Comparison of ENCODE assay signal across 18 cellular contexts in genomic region chr12:955923-956322, GRCh38. TPM values are rescaled to one million over a fixed set of nuclear protein-coding genes. Genes with fewer than 3 reads are reported as not detected.
DNase-seq lines count a peak whose midpoint lies in the region; ATAC-seq and TF ChIP-seq lines count a peak whose summit lies in the region.
"Had no signal": no experiment of that assay in that cellular context is flagged by ENCODE, and none has a peak within 500 bp of the region (broad histone marks: within the 10 kb centered on the region; RNA-seq: fewer than 3 reads in every experiment).

No MANE protein-coding gene starts in this region.

- H3K36me3 ChIP-seq in SK-N-SH (replicated peaks in 1 of 2; ENCODE audit: control insufficient read depth in 1 of 2, insufficient read depth in 2 of 2, low read length in 1 of 2) (no peaks in the 10 kb centered on the region), OCI-LY1 (ENCODE audit: insufficient read depth, low read length) (no peaks in the 10 kb centered on the region), neuronal stem cell (replicated peaks in 1 of 2; ENCODE audit: control insufficient read depth in 2 of 2, insufficient read depth in 2 of 2, low read length in 2 of 2) (no peaks in the 10 kb centered on the region)
- H3K36me3 ChIP-seq: BE2C had no signal

- TF ChIP-seq RAD21 in SK-N-SH (IDR thresholded peaks at IDR 0.05; ENCODE audit: low read length) (no peak), Ishikawa (IDR thresholded peaks at IDR 0.05; ENCODE audit: low read depth) (no peak)

- TF ChIP-seq EP300 in SK-N-SH (IDR thresholded peaks at IDR 0.05; ENCODE audit: borderline replicate concordance in 1 of 2, low read depth in 1 of 2, low read length in 1 of 2), result no peak
- TF ChIP-seq EP300 in Ishikawa (IDR thresholded peaks at IDR 0.05; ENCODE audit: borderline replicate concordance), result no peak

- TF ChIP-seq CTCF in SK-N-SH (IDR thresholded peaks at IDR 0.05) (no peak), OCI-LY1 (IDR thresholded peaks at IDR 0.05; ENCODE audit: low read length) (no peak)

- no peak overlapping the region for H2AK5ac ChIP-seq in neuronal stem cell (ENCODE audit: low read depth, low read length)

- H2AFZ ChIP-seq in SK-N-SH (ENCODE audit: low read depth), result no peak overlapping the region
- H2AFZ ChIP-seq in OCI-LY1 (ENCODE audit: low read length), result 0 out of 2 replicates have a peak overlapping the region, but pooled peaks have one; percentile 18
- peak overlapping the region; percentile 13 for H2AFZ ChIP-seq in neuronal stem cell (ENCODE audit: low read length)

- H3K27ac ChIP-seq in SK-N-SH (ENCODE audit: low read depth in 2 of 2, low read length in 1 of 2), result no peak overlapping the region
- no peak overlapping the region for H3K27ac ChIP-seq in OCI-LY1 (ENCODE audit: low read depth, low read length, poor library complexity, severe bottlenecking)
- H3K27ac ChIP-seq in neuronal stem cell (replicated peaks; ENCODE audit: low read length), result no peak overlapping the region

- H3K79me1 ChIP-seq in neuronal stem cell (ENCODE audit: low read depth, low read length), result no peaks in the 10 kb centered on the region

- H3K27ac Mint-ChIP-seq in activated naive CD8-positive, alpha-beta T cell treated with anti-CD3 and anti-CD28 coated beads for 36 hours, result no peak overlapping the region
- H3K27ac Mint-ChIP-seq: CD4-positive, CD25-positive, alpha-beta regulatory T cell; H9 had no signal

- H3K9me3 ChIP-seq in SK-N-SH (no peaks in the 10 kb centered on the region), OCI-LY1 (ENCODE audit: low read length) (0 out of 2 replicates have a peak, but pooled peaks cover 4% of the 10 kb centered on the region), neuronal stem cell (replicated peaks in 1 of 2; ENCODE audit: control insufficient read depth in 2 of 2, insufficient read depth in 1 of 2, low read depth in 1 of 2, low read length in 2 of 2) (no peaks in the 10 kb centered on the region)
- H3K9me3 ChIP-seq: BE2C had no signal

- CTCF ChIA-PET in SK-N-SH (lab: Yijun Ruan, JAX), result interaction anchor here (0.7 to 1.6 kb wide), 5 partner anchors 52 to 409 kb away, joined by 3 to 4 read pairs (median 3); no protein-coding TSS in a partner anchor

- H3F3A ChIP-seq in SK-N-SH (replicated peaks; ENCODE audit: insufficient read depth), result peaks cover 6% of the 10 kb centered on the region
- peaks cover 14% of the 10 kb centered on the region; the same call in 1 of the 2 replicates for H3F3A ChIP-seq in OCI-LY1 (ENCODE audit: insufficient read depth, low read length)

- H3K4me1 Mint-ChIP-seq in activated naive CD8-positive, alpha-beta T cell treated with anti-CD3 and anti-CD28 coated beads for 36 hours, result no peaks in the 10 kb centered on the region
- H3K4me1 Mint-ChIP-seq: CD8-positive, alpha-beta memory T cell had no signal

- no peak overlapping the region for H3K23ac ChIP-seq in neuronal stem cell (ENCODE audit: low read depth, low read length, poor library complexity)

- H2BK12ac ChIP-seq in neuronal stem cell (ENCODE audit: low read length), result no peak overlapping the region

- H3K9ac ChIP-seq in SK-N-SH (no peak overlapping the region), OCI-LY1 (ENCODE audit: low read length) (no peak overlapping the region), neuronal stem cell (ENCODE audit: low read depth, low read length, poor library complexity) (no peak overlapping the region)

- H2BK120ac ChIP-seq in neuronal stem cell (ENCODE audit: low read depth, low read length), result no peak overlapping the region

- H3K18ac ChIP-seq in neuronal stem cell (ENCODE audit: low read length), result no peak overlapping the region

- H3K9me3 Mint-ChIP-seq in activated naive CD8-positive, alpha-beta T cell treated with anti-CD3 and anti-CD28 coated beads for 36 hours, result no peaks in the 10 kb centered on the region
- H3K9me3 Mint-ChIP-seq: CD4-positive, CD25-positive, alpha-beta regulatory T cell; CD8-positive, alpha-beta memory T cell; H9 had no signal

- H3K27me3 ChIP-seq in SK-N-SH (ENCODE audit: insufficient read depth) (no peaks in the 10 kb centered on the region), OCI-LY1 (ENCODE audit: insufficient read depth, low read length) (no peaks in the 10 kb centered on the region), neuronal stem cell (ENCODE audit: control insufficient read depth in 3 of 3, insufficient read depth in 3 of 3, low read depth in 1 of 3, low read length in 3 of 3) (no peaks in the 10 kb centered on the region)
- H3K27me3 ChIP-seq: BE2C had no signal

- H3K4ac ChIP-seq in neuronal stem cell (ENCODE audit: low read length), result no peak overlapping the region

- no peaks in the 10 kb centered on the region for H3K9me2 ChIP-seq in SK-N-SH
- H3K9me2 ChIP-seq in OCI-LY1 (ENCODE audit: low read depth, low read length), result no peaks in the 10 kb centered on the region

- no peak overlapping the region for H3K14ac ChIP-seq in neuronal stem cell (ENCODE audit: low read length)

- no peak overlapping the region for H3K4me2 ChIP-seq in SK-N-SH
- H3K4me2 ChIP-seq in OCI-LY1 (ENCODE audit: low read length), result no peak overlapping the region
- H3K4me2 ChIP-seq in neuronal stem cell (ENCODE audit: insufficient read depth, low read length, poor library complexity, severe bottlenecking), result no peak overlapping the region

- H2BK5ac ChIP-seq in neuronal stem cell (ENCODE audit: low read length), result no peak overlapping the region

- no peak overlapping the region for H4K91ac ChIP-seq in neuronal stem cell (ENCODE audit: low read depth, low read length, poor library complexity)

- no peak for DNase-seq in SK-N-SH
- DNase-seq in neuronal stem cell (ENCODE audit: low spot score), result no peak
- no peak for DNase-seq in activated naive CD8-positive, alpha-beta T cell treated with anti-CD3 and anti-CD28 coated beads for 36 hours
- DNase-seq in DMS53 (lab: John Stamatoyannopoulos, UW), result no peak
- DNase-seq in DMS 273 (lab: John Stamatoyannopoulos, UW; ENCODE audit: unreplicated experiment), result no peak
- DNase-seq: 8988T; BE2C; C1 segment of cervical spinal cord; CD4-positive, CD25-positive, alpha-beta regulatory T cell; CD8-positive, alpha-beta memory T cell; COR-L47; DMS79 treated with DMSO at 0.1 percent for 48 hours; GF-D8; GOT3; H9 had no signal

- H3K4me3 ChIP-seq in SK-N-SH (ENCODE audit: low read depth in 2 of 2, low read length in 1 of 2), result no peak overlapping the region
- H3K4me3 ChIP-seq in OCI-LY1 (ENCODE audit: low read depth, low read length, poor library complexity, severe bottlenecking), result no peak overlapping the region
- no peak overlapping the region for H3K4me3 ChIP-seq in neuronal stem cell (ENCODE audit: low read length in 2 of 2)

- H3K79me2 ChIP-seq in SK-N-SH (ENCODE audit: insufficient read depth) (no peaks in the 10 kb centered on the region), OCI-LY1 (ENCODE audit: insufficient read depth, low read length) (no peaks in the 10 kb centered on the region)

- H3K27me3 Mint-ChIP-seq in activated naive CD8-positive, alpha-beta T cell treated with anti-CD3 and anti-CD28 coated beads for 36 hours, result no peaks in the 10 kb centered on the region
- H3K27me3 Mint-ChIP-seq: CD4-positive, CD25-positive, alpha-beta regulatory T cell had no signal

- H4K8ac ChIP-seq in neuronal stem cell (ENCODE audit: low read depth, low read length), result no peak overlapping the region

- H3K4me3 Mint-ChIP-seq in activated naive CD8-positive, alpha-beta T cell treated with anti-CD3 and anti-CD28 coated beads for 36 hours, result no peak overlapping the region
- H3K4me3 Mint-ChIP-seq: CD4-positive, CD25-positive, alpha-beta regulatory T cell; CD8-positive, alpha-beta memory T cell; H9 had no signal

- no peaks in the 10 kb centered on the region for H4K20me1 ChIP-seq in SK-N-SH (ENCODE audit: insufficient read depth)
- H4K20me1 ChIP-seq in OCI-LY1 (ENCODE audit: insufficient read depth, low read length), result no peaks in the 10 kb centered on the region

- WGBS in SK-N-SH (ENCODE audit: low lambda C conversion rate), result 98% methylated on average over 7 of the region's 7 CpGs
- no CpG with 5 or more reads among the region's 7 CpGs for WGBS in neuronal stem cell (ENCODE audit: extremely low coverage in 2 of 2, insufficient read length in 2 of 2, insufficient replicate concordance in 1 of 2), 2 donors

- no peak overlapping the region for H2BK15ac ChIP-seq in neuronal stem cell (ENCODE audit: low read length)

- no peaks in the 10 kb centered on the region; a peak in 1 of 4 replicates for H3K4me1 ChIP-seq in SK-N-SH (ENCODE audit: control insufficient read depth in 1 of 2, insufficient read depth in 2 of 2, low read depth in 1 of 2, low read length in 1 of 2)
- peaks cover 8% of the 10 kb centered on the region for H3K4me1 ChIP-seq in OCI-LY1 (ENCODE audit: insufficient read depth, low read length, severe bottlenecking)
- peaks cover 9 to 10% of the 10 kb centered on the region in 2 donors for H3K4me1 ChIP-seq in neuronal stem cell (ENCODE audit: control insufficient read depth in 2 of 2, insufficient read depth in 1 of 2, low read depth in 1 of 2, low read length in 2 of 2)
- H3K4me1 ChIP-seq: BE2C had no signal

- POLR2A ChIA-PET in SK-N-SH (lab: Yijun Ruan, JAX), result no interaction called here

- no peak for ATAC-seq in SK-N-SH treated with all-trans-retinoic acid at 6 μM for 48 hours

- H3K36me3 Mint-ChIP-seq in activated naive CD8-positive, alpha-beta T cell treated with anti-CD3 and anti-CD28 coated beads for 36 hours, result no peaks in the 10 kb centered on the region
- H3K36me3 Mint-ChIP-seq: CD4-positive, CD25-positive, alpha-beta regulatory T cell; CD8-positive, alpha-beta memory T cell had no signal

TF ChIP-seq in SK-N-SH treated with all-trans-retinoic acid at 6 μM for 48 hours, 23 proteins besides CTCF, POLR2A, EP300 and RAD21 (continues in another document):
- TF ChIP-seq CSDC2 (CRISPR knock-in tag; IDR thresholded peaks at IDR 0.05) (no peak), ZNF70 (CRISPR knock-in tag; IDR thresholded peaks at IDR 0.05) (no peak), ISL1 (CRISPR knock-in tag; IDR thresholded peaks at IDR 0.05) (no peak), RARB (CRISPR knock-in tag; IDR thresholded peaks at IDR 0.05) (no peak)

TF ChIP-seq in Ishikawa, 13 proteins besides CTCF, POLR2A, EP300 and RAD21 (continues in another document):
- no peak for TF ChIP-seq FOXM1 (IDR thresholded peaks at IDR 0.05; ENCODE audit: borderline replicate concordance, low read depth)

RNA-seq across cellular contexts. Expression of gene RAD52, which starts 6.4 kb away (rescaled TPM):
- polyA plus RNA-seq in SK-N-SH (2012; rRNA removed), result 11.2 and 12.1 TPM in 2 replicates
- 5.4 and 6.3 TPM in 2 replicates for polyA plus RNA-seq in SK-N-SH (2012; cell fraction: cytosol; rRNA removed)
- 44.7 and 46.3 TPM in 2 replicates for polyA plus RNA-seq in SK-N-SH (2012; cell fraction: nucleus; rRNA removed)
- 12.7 TPM for polyA plus RNA-seq in neuronal stem cell (2013, experiment 1 of 2)
- polyA plus RNA-seq in neuronal stem cell (2013, experiment 2 of 2), result 14.3 TPM
- 10 to 100 TPM; 11.2 to 11.4 TPM for total RNA-seq in activated naive CD8-positive, alpha-beta T cell treated with anti-CD3 and anti-CD28 coated beads for 36 hours

RNA-seq across cellular contexts. Expression of gene ERC1, which starts 35.1 kb away (rescaled TPM):
- 7.5 and 9.3 TPM in 2 replicates for polyA plus RNA-seq in SK-N-SH (2012; rRNA removed)
- 7.1 and 7.8 TPM in 2 replicates for polyA plus RNA-seq in SK-N-SH (2012; cell fraction: cytosol; rRNA removed)
- 6.6 and 9.0 TPM in 2 replicates for polyA plus RNA-seq in SK-N-SH (2012; cell fraction: nucleus; rRNA removed)
- polyA plus RNA-seq in neuronal stem cell (2013, experiment 1 of 2), result 5.3 TPM
- polyA plus RNA-seq in neuronal stem cell (2013, experiment 2 of 2), result 5.2 TPM
- total RNA-seq in activated naive CD8-positive, alpha-beta T cell treated with anti-CD3 and anti-CD28 coated beads for 36 hours, result 10 to 100 TPM; 24.0 to 25.5 TPM
